8 cellular contexts compared by ENCODE assay signal in the genomic region with DNA sequence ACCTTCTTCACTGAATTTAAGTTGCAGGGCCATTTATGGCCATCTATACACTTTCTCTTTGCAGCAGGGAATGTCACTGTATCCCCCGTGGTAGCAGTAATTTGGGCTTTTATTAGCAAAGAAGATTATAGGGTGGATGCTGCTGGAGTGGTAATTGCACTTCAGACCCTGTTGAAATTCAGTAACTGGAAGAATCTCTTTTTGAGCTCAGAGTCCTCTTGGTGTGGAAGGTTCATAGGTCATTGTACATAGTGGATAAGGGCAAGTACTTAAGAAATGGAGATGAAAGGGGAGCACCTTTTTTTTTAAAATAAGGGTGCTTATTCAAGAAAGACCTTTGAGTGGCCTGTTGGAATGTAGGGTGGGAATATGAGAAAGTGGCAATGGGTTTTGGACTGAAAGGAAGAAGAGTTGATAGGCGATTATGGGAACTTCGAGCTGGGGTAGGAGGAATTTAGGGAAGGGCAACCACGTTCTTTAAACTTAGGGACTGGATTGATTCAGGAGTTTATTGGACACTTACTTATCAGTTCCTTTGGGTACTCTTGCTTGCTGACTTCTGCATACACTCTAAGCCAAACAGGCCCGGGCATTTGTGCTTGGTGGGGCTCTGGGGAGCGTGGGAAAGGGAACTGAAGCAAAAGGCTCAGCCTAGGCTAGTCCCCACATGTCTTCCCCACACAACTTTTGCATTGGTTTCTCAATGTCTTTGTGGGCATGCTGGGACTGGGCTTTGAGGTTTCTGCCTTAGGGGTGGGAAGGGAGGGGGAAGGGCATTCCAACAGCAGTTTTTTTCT. TPM values are rescaled to one million over a fixed set of nuclear protein-coding genes. Genes with fewer than 3 reads are reported as not detected.
DNase-seq lines count a peak whose midpoint lies in the region; ATAC-seq and TF ChIP-seq lines count a peak whose summit lies in the region.

No MANE protein-coding gene starts in this region.

- no peak overlapping the region for H3K4me3 ChIP-seq in Loucy (ENCODE audit: low read length, poor library complexity, severe bottlenecking)

- no peaks in the 10 kb centered on the region for H3K27me3 ChIP-seq in Loucy (ENCODE audit: insufficient read depth, low read length, poor library complexity, severe bottlenecking)

- no peaks in the 10 kb centered on the region for H3K9me2 ChIP-seq in Loucy (replicated peaks; ENCODE audit: low read depth, low read length)

- no peak overlapping the region for H3K27ac Mint-ChIP-seq in activated naive CD8-positive, alpha-beta T cell treated with anti-CD3 and anti-CD28 coated beads for 36 hours

- H3K79me2 ChIP-seq in Loucy (ENCODE audit: insufficient read depth, low read length) = 0 out of 2 replicates have a peak, but pooled peaks cover 5% of the 10 kb centered on the region

- H3K4me2 ChIP-seq in Loucy (ENCODE audit: low read depth, low read length, poor library complexity, severe bottlenecking) = no peak overlapping the region

- peaks cover 10% of the 10 kb centered on the region; the same call in 1 of the 2 replicates for H3F3A ChIP-seq in Loucy (ENCODE audit: low read depth)

- no peaks in the 10 kb centered on the region for H3K9me3 Mint-ChIP-seq in activated naive CD8-positive, alpha-beta T cell treated with anti-CD3 and anti-CD28 coated beads for 36 hours

- ATAC-seq in GM19025 (IDR thresholded peaks at IDR 0.05; ENCODE audit: low read depth, unreplicated experiment) (peak; percentile 40), sciatic nerve (peak; percentile 31)

- intact Hi-C loops in sciatic nerve (cut with DNase I) = no loop called here

- peak overlapping the region; percentile 44 for H3K9ac ChIP-seq in Loucy (ENCODE audit: low read depth, low read length, poor library complexity, severe bottlenecking)

- DNase-seq in fibroblast of peridontal ligament (ENCODE audit: extremely low read depth) = peak; percentile 43
- DNase-seq in sciatic nerve (ENCODE audit: low spot score) = no peak
- DNase-seq in NCI-H82 (lab: John Stamatoyannopoulos, UW) = no peak
- DNase-seq in NCI-H526 (lab: John Stamatoyannopoulos, UW) = no peak
- no peak for DNase-seq in NCI-H128 (lab: John Stamatoyannopoulos, UW; ENCODE audit: unreplicated experiment)
- DNase-seq in activated naive CD8-positive, alpha-beta T cell treated with anti-CD3 and anti-CD28 coated beads for 36 hours = no peak

- peaks cover 37% of the 10 kb centered on the region for H3K4me1 ChIP-seq in Loucy (ENCODE audit: insufficient read depth, low read length, poor library complexity, severe bottlenecking)

- H3K27me3 Mint-ChIP-seq in activated naive CD8-positive, alpha-beta T cell treated with anti-CD3 and anti-CD28 coated beads for 36 hours = no peaks in the 10 kb centered on the region

- H3K4me1 Mint-ChIP-seq in activated naive CD8-positive, alpha-beta T cell treated with anti-CD3 and anti-CD28 coated beads for 36 hours = peaks cover 25% of the 10 kb centered on the region

- H3K36me3 Mint-ChIP-seq in activated naive CD8-positive, alpha-beta T cell treated with anti-CD3 and anti-CD28 coated beads for 36 hours = peaks cover 6% of the 10 kb centered on the region

- H4K20me1 ChIP-seq in Loucy (ENCODE audit: insufficient read depth, low read length, poor library complexity, severe bottlenecking) = no peaks in the 10 kb centered on the region

- H3K9me3 ChIP-seq in Loucy (ENCODE audit: insufficient read depth, low read depth, low read length) = no peaks in the 10 kb centered on the region

- no peak for TF ChIP-seq CTCF in Loucy (conservative IDR thresholded peaks at IDR 0.05; ENCODE audit: low read length)

- no peak overlapping the region for H2AFZ ChIP-seq in Loucy (ENCODE audit: low read length)

- H3K36me3 ChIP-seq in Loucy (ENCODE audit: insufficient read depth, low read length) = no peaks in the 10 kb centered on the region

- H3K4me3 Mint-ChIP-seq in activated naive CD8-positive, alpha-beta T cell treated with anti-CD3 and anti-CD28 coated beads for 36 hours = no peak overlapping the region

RNA-seq across cellular contexts. Expression of a gene that starts 26.5 kb away (rescaled TPM):
- total RNA-seq in sciatic nerve = 270 TPM
- 1 to 10 TPM; 6.4 to 8.2 TPM for total RNA-seq in activated naive CD8-positive, alpha-beta T cell treated with anti-CD3 and anti-CD28 coated beads for 36 hours

RNA-seq across cellular contexts. Expression of a gene that starts 36.5 kb away (rescaled TPM):
- total RNA-seq in sciatic nerve = not detected
- not detected for total RNA-seq in activated naive CD8-positive, alpha-beta T cell treated with anti-CD3 and anti-CD28 coated beads for 36 hours

RNA-seq across cellular contexts. Expression of a gene that starts 46.8 kb away (rescaled TPM):
- total RNA-seq in sciatic nerve = 77.5 TPM
- 100 to 1,000 TPM; 255 to 290 TPM for total RNA-seq in activated naive CD8-positive, alpha-beta T cell treated with anti-CD3 and anti-CD28 coated beads for 36 hours

Comparison
In these comparisons a context has a peak if more than half of its experiments do, and no peak if none do; other contexts are left out.
1. RNA of a gene that starts 26.5 kb away (total RNA-seq): 270 TPM in sciatic nerve (single experiment); 6.4 to 8.2 TPM in activated naive CD8-positive, alpha-beta T cell treated with anti-CD3 and anti-CD28 coated beads for 36 hours; every median in the first group is over 10 times any median in the second.